8 cellular contexts compared by ENCODE assay signal in the genomic region with DNA sequence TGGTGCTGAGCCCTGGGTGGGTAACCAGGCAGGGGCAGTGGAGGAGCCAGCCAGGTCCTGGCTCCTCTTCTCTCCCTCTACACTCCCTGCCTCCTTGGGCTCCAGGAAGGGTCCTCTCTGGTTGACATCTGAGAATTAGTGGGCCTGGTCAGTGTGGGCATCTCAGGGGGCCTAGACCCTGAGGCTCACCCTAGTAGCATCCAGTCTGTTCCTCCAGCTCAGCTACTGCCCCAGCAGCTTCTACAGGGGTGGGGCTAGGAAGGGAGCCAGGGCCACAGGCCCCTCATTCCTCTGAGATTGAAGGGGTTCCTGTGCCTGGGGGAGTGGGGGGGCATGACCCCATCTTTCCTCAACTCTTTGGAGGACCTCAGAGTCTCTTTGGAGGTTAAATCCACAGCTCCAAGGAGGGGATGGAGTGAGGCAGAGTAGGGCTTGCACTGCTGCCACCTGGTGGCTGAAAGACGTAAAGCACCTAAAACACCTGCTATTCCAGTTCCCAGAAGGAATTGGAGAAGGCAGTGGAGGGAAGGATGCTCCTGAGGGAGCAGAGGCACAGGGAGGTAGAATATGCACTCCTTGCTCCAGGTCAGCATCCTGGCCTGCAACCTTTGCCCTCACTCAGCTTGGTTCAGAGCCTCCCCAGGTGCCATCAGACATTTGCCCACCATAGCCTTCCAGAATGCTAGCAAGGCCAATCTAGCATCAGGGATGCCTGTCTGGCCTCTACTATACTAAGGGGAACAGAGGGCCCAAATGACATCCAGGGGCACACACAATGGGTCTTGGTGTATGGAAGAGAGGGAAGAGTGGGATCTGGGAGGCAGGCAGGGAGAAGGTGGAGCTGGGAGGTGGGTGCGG. TPM values are rescaled to one million over a fixed set of nuclear protein-coding genes. Genes with fewer than 3 reads are reported as not detected.
DNase-seq lines count a peak whose midpoint lies in the region; ATAC-seq and TF ChIP-seq lines count a peak whose summit lies in the region.

No MANE protein-coding gene starts in this region.

- H3K9me3 ChIP-seq in liver (ENCODE audit: control insufficient read depth in 4 of 4, low read length in 3 of 4), result no peaks in the 10 kb centered on the region

- no peak for ATAC-seq in GM19463 (IDR thresholded peaks at IDR 0.05; ENCODE audit: unreplicated experiment)

- TF ChIP-seq RAD21 in liver (IDR thresholded peaks at IDR 0.05), result peak; percentile 85 to 93

- H3K27me3 ChIP-seq in liver (ENCODE audit: control insufficient read depth in 4 of 4, insufficient read depth in 4 of 4, low read length in 3 of 4), result no peaks in the 10 kb centered on the region

- no peaks in the 10 kb centered on the region for H3K4me1 ChIP-seq in liver (ENCODE audit: control insufficient read depth in 4 of 4, insufficient read depth in 4 of 4, low read length in 3 of 4)

- H3K9ac ChIP-seq in liver (ENCODE audit: low read depth in 1 of 2, low read length in 2 of 2), result no peak overlapping the region

- DNase-seq in NOMO-1 (lab: John Stamatoyannopoulos, UW; ENCODE audit: unreplicated experiment in 2 of 2) (peak; percentile 21 to 26), NOMO-1 treated with dmso at 0.1 percent for 144 hours (lab: John Stamatoyannopoulos, UW; ENCODE audit: unreplicated experiment) (no peak), NCI-H2171 treated with DMSO at 0.1 percent for 48 hours (lab: John Stamatoyannopoulos, UW) (peak; percentile 64), coronary artery (ENCODE audit: low spot score) (no peak)
- peak; percentile 44 to 63 for DNase-seq in activated CD4-positive, alpha-beta T cell treated with anti-CD3 and anti-CD28 coated beads for 4 hours
- peak; percentile 27 to 45 (median 28) for DNase-seq in stimulated activated CD4-positive, alpha-beta T cell treated with anti-CD3 and anti-CD28 coated beads, TNF-alpha, amount 100 ng/mL, for 4 hours (ENCODE audit: low read depth in 3 of 3)

- no peaks in the 10 kb centered on the region for H3K36me3 ChIP-seq in liver (ENCODE audit: control insufficient read depth in 4 of 4, insufficient read depth in 3 of 4, low read depth in 1 of 4, low read length in 3 of 4)

- TF ChIP-seq CTCF in coronary artery (IDR thresholded peaks at IDR 0.05), result peak; percentile 67
- peak; percentile 84 for TF ChIP-seq CTCF in liver (IDR thresholded peaks at IDR 0.05; ENCODE audit: low read depth, low read length, missing input control)

- no peak overlapping the region for H3K4me3 ChIP-seq in coronary artery
- no peak overlapping the region for H3K4me3 ChIP-seq in liver (ENCODE audit: low read depth in 1 of 3, low read length in 3 of 3)

- WGBS in liver, result 48% methylated on average over 2 of the region's 2 CpGs

- H3K27ac ChIP-seq in coronary artery, result no peak overlapping the region
- H3K27ac ChIP-seq in liver (ENCODE audit: low read depth in 1 of 2, low read length in 2 of 2), result no peak overlapping the region

TF ChIP-seq in liver, 16 proteins besides CTCF, POLR2A, EP300 and RAD21:
- TF ChIP-seq RXRA (IDR thresholded peaks at IDR 0.05), result no peak
- no peak for TF ChIP-seq EGR1 (IDR thresholded peaks at IDR 0.05; ENCODE audit: low read depth in 2 of 2)
- no peak for TF ChIP-seq FOXA1 (IDR thresholded peaks at IDR 0.05)
- TF ChIP-seq FOXA2 (IDR thresholded peaks at IDR 0.05), result no peak
- no peak for TF ChIP-seq SP1 (IDR thresholded peaks at IDR 0.05)
- TF ChIP-seq, protein P1, sequence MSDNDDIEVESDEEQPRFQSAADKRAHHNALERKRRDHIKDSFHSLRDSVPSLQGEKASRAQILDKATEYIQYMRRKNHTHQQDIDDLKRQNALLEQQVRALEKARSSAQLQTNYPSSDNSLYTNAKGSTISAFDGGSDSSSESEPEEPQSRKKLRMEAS (IDR thresholded peaks at IDR 0.05), result no peak
- TF ChIP-seq, protein P2, sequence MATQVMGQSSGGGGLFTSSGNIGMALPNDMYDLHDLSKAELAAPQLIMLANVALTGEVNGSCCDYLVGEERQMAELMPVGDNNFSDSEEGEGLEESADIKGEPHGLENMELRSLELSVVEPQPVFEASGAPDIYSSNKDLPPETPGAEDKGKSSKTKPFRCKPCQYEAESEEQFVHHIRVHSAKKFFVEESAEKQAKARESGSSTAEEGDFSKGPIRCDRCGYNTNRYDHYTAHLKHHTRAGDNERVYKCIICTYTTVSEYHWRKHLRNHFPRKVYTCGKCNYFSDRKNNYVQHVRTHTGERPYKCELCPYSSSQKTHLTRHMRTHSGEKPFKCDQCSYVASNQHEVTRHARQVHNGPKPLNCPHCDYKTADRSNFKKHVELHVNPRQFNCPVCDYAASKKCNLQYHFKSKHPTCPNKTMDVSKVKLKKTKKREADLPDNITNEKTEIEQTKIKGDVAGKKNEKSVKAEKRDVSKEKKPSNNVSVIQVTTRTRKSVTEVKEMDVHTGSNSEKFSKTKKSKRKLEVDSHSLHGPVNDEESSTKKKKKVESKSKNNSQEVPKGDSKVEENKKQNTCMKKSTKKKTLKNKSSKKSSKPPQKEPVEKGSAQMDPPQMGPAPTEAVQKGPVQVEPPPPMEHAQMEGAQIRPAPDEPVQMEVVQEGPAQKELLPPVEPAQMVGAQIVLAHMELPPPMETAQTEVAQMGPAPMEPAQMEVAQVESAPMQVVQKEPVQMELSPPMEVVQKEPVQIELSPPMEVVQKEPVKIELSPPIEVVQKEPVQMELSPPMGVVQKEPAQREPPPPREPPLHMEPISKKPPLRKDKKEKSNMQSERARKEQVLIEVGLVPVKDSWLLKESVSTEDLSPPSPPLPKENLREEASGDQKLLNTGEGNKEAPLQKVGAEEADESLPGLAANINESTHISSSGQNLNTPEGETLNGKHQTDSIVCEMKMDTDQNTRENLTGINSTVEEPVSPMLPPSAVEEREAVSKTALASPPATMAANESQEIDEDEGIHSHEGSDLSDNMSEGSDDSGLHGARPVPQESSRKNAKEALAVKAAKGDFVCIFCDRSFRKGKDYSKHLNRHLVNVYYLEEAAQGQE (IDR thresholded peaks at IDR 0.05), result no peak
- TF ChIP-seq JUND (IDR thresholded peaks at IDR 0.05), result no peak
- TF ChIP-seq TAF1 (conservative IDR thresholded peaks at IDR 0.05), result no peak
- no peak for TF ChIP-seq HNF4G (IDR thresholded peaks at IDR 0.05)
- no peak for TF ChIP-seq NR2F2 (IDR thresholded peaks at IDR 0.05)
- TF ChIP-seq, protein P3, sequence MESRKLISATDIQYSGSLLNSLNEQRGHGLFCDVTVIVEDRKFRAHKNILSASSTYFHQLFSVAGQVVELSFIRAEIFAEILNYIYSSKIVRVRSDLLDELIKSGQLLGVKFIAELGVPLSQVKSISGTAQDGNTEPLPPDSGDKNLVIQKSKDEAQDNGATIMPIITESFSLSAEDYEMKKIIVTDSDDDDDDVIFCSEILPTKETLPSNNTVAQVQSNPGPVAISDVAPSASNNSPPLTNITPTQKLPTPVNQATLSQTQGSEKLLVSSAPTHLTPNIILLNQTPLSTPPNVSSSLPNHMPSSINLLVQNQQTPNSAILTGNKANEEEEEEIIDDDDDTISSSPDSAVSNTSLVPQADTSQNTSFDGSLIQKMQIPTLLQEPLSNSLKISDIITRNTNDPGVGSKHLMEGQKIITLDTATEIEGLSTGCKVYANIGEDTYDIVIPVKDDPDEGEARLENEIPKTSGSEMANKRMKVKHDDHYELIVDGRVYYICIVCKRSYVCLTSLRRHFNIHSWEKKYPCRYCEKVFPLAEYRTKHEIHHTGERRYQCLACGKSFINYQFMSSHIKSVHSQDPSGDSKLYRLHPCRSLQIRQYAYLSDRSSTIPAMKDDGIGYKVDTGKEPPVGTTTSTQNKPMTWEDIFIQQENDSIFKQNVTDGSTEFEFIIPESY (IDR thresholded peaks at IDR 0.05), result no peak
- TF ChIP-seq HNF4A (conservative IDR thresholded peaks at IDR 0.05), result no peak
- no peak for TF ChIP-seq GABPA (IDR thresholded peaks at IDR 0.05 in 1 of 2, conservative IDR thresholded peaks at IDR 0.05 in 1 of 2)
- TF ChIP-seq YY1 (IDR thresholded peaks at IDR 0.05), result no peak
- TF ChIP-seq, protein P4, sequence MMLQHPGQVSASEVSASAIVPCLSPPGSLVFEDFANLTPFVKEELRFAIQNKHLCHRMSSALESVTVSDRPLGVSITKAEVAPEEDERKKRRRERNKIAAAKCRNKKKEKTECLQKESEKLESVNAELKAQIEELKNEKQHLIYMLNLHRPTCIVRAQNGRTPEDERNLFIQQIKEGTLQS (IDR thresholded peaks at IDR 0.05), result no peak

RNA-seq across cellular contexts. Expression of a gene that starts 25.1 kb away (rescaled TPM):
- 1 to 10 TPM; 1.8 to 2.7 TPM for total RNA-seq in liver
- 1 to 10 TPM in 1 of 2 donors, under 1 TPM in 1; 0.54 to 1.1 TPM for polyA plus RNA-seq in liver

RNA-seq across cellular contexts. Expression of a gene that starts 26.9 kb away (rescaled TPM):
- 1 to 10 TPM; 3.7 to 9.2 TPM for total RNA-seq in liver
- 1 to 10 TPM; 8.7 to 9.5 TPM for polyA plus RNA-seq in liver

RNA-seq across cellular contexts. Expression of a gene that starts 39.0 kb away (rescaled TPM):
- total RNA-seq in liver, result under 1 TPM; 0.17 to 0.19 TPM
- under 1 TPM; 0.10 to 0.14 TPM for polyA plus RNA-seq in liver

Comparison
In these comparisons a context has a peak if more than half of its experiments do, and no peak if none do; other contexts are left out.
1. DNase-seq: peak in NOMO-1 (2 of 2), NCI-H2171 treated with DMSO at 0.1 percent for 48 hours (single experiment), activated CD4-positive, alpha-beta T cell treated with anti-CD3 and anti-CD28 coated beads for 4 hours (2 of 2) and stimulated activated CD4-positive, alpha-beta T cell treated with anti-CD3 and anti-CD28 coated beads, TNF-alpha, amount 100 ng/mL, for 4 hours (3 of 3); none in NOMO-1 treated with dmso at 0.1 percent for 144 hours (single experiment) and coronary artery (single experiment).